ENCODE assay signal across 8 cellular contexts in the genomic region with DNA sequence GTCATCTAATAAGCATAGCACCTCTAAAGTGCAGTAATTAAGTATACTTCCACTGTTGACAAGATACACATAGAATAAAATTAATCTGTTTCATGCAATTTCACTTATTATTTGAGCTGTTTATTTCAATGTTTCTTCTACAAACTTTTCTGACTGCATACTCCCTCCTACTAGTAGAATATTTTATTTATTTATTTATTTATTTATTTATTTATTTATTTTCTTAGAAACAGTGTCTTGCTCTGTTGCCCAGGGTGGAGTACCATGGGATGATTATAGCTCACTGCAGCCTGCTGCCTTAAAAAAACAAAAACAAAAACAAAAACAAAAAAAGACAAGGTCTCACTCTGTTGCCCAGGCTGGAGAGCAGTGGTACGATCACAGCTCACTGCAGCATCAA.
"Had no signal": no experiment of that assay in that cellular context is flagged by ENCODE, and none has a peak within 500 bp of the region (broad histone marks: within the 10 kb centered on the region; RNA-seq: fewer than 3 reads in every experiment).

No MANE protein-coding gene starts in this region.

- DNase-seq: GDM1, GF-D8 had no signal

- H3K4me3 ChIP-seq: GM12878 had no signal

- ATAC-seq: GM12878 had no signal

- FAIRE-seq: G401.6, GM12878, GM12891, GM12892, GM18507, GM19239 had no signal
